Comparison of ENCODE assay signal across 8 cellular contexts in the genomic region with DNA sequence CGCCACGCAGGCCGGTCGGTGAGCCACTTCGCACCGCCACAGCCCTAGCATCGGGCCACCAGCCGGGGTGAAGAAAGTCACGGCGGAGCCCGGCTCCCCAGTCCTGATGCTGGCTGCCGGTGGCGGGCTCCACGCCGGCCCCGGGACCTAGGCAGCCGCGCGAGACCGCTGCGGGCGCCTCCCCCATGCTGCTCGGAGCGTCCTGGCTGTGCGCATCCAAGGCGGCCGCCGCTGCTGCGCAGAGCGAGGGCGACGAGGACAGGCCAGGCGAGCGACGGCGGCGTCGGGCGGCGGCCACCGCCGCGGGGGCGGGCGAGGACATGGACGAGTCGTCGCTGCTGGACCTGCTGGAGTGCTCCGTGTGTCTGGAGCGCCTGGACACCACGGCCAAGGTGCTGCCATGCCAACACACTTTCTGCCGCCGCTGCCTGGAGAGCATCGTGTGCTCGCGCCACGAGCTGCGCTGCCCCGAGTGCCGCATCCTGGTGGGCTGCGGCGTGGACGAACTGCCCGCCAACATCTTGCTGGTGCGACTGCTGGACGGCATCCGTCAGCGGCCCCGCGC. TPM values are rescaled to one million over a fixed set of nuclear protein-coding genes. Genes with fewer than 3 reads are reported as not detected.
DNase-seq lines count a peak whose midpoint lies in the region; ATAC-seq and TF ChIP-seq lines count a peak whose summit lies in the region.

No MANE protein-coding gene starts in this region.

- CTCF ChIA-PET in Panc1 (lab: Charles Lee) = no interaction called here

- in situ Hi-C loops in Panc1 (cut with HindIII; ENCODE audit: low pct_unique_long_range_greater_than_20kb, low sequenced_read_pairs) = no loop called here

- H3K27me3 Mint-ChIP-seq in central memory CD8-positive, alpha-beta T cell = peaks cover 88% of the 10 kb centered on the region

- peaks cover 2% of the 10 kb centered on the region for H3K27me3 ChIP-seq in Panc1 (ENCODE audit: control insufficient read depth, insufficient read depth, low read length)

- no peaks in the 10 kb centered on the region for H3K36me3 ChIP-seq in Panc1 (ENCODE audit: control insufficient read depth, insufficient read depth, low read length)

- H3K27ac ChIP-seq in Panc1 (ENCODE audit: low read length) = no peak overlapping the region

- POLR2A ChIA-PET in Panc1 (lab: Charles Lee) = no interaction called here

- DNase-seq in NCI-H2081 (lab: John Stamatoyannopoulos, UW) (peak; percentile 20 to 29), NCI-H2081 treated with DMSO at 0.1 percent for 48 hours (lab: John Stamatoyannopoulos, UW) (no peak), Panc1 (ENCODE audit: low read depth, low spot score) (no peak), left lobe of liver (ENCODE audit: low spot score) (peak; percentile 45), germinal center (ENCODE audit: low spot score) (no peak)
- DNase-seq in central memory CD8-positive, alpha-beta T cell (ENCODE audit: low spot score in 2 of 2) = no peak
- DNase-seq in stimulated activated CD8-positive, alpha-beta memory T cell treated with anti-CD3 and anti-CD28 coated beads, Interleukin-4, amount 100 ng/mL, for 48 hours = peak; percentile 46
- no peak for DNase-seq in NK-92 treated with Interleukin-12 subunit alpha and Interleukin-12 subunit beta, amount 100 ng/mL, for 24 hours (lab: John Stamatoyannopoulos, UW)

- BruUV-seq in Panc1 (replicated peaks; lab: Mats Ljungman, UMichigan) = no TSS peak

- H3K4me1 ChIP-seq in Panc1 (ENCODE audit: control insufficient read depth, insufficient read depth, low read length) = peaks cover 21% of the 10 kb centered on the region

- H3K9me3 ChIP-seq in Panc1 (ENCODE audit: control insufficient read depth, insufficient read depth, low read depth, low read length) = no peaks in the 10 kb centered on the region

- peak overlapping the region; percentile 76 for H3K4me3 Mint-ChIP-seq in central memory CD8-positive, alpha-beta T cell

- intact Hi-C loops in Panc1 (cut with micrococcal nuclease; ENCODE audit: unreplicated experiment) = no loop called here

- ATAC-seq in Panc1 (peak; percentile 55), left lobe of liver (peak; percentile 36)
- peak; percentile 53 for ATAC-seq in central memory CD8-positive, alpha-beta T cell (replicated peaks; ENCODE audit: extremely low read depth, poor library complexity, severe bottlenecking)

- no peak overlapping the region for H3K27ac Mint-ChIP-seq in central memory CD8-positive, alpha-beta T cell (ENCODE audit: low read depth)

- no peaks in the 10 kb centered on the region for H3K9me3 Mint-ChIP-seq in central memory CD8-positive, alpha-beta T cell

- peaks cover 4% of the 10 kb centered on the region for H3K36me3 Mint-ChIP-seq in central memory CD8-positive, alpha-beta T cell (ENCODE audit: insufficient read depth)

- no peak for TF ChIP-seq CTCF in Panc1 (IDR thresholded peaks at IDR 0.05)

- H3K4me1 Mint-ChIP-seq in central memory CD8-positive, alpha-beta T cell = peaks cover 6% of the 10 kb centered on the region

- peak overlapping the region; percentile 57 to 61 for H3K4me3 ChIP-seq in Panc1 (ENCODE audit: low read depth in 2 of 2, low read length in 2 of 2)

RNA-seq across cellular contexts. Expression of a gene that starts 0.4 kb away (rescaled TPM):
- total RNA-seq in Panc1 (2021; ENCODE audit: unreplicated experiment) = 4.9 TPM
- polyA plus RNA-seq in Panc1 (2012; ENCODE audit: insufficient read length) = 5.4 TPM
- 1.1 TPM for total RNA-seq in left lobe of liver

Comparison
In these comparisons a context has a peak if more than half of its experiments do, and no peak if none do; other contexts are left out.
1. DNase-seq: peak in NCI-H2081 (2 of 2), left lobe of liver (single experiment) and stimulated activated CD8-positive, alpha-beta memory T cell treated with anti-CD3 and anti-CD28 coated beads, Interleukin-4, amount 100 ng/mL, for 48 hours (single experiment); none in NCI-H2081 treated with DMSO at 0.1 percent for 48 hours (single experiment), Panc1 (single experiment), central memory CD8-positive, alpha-beta T cell (0 of 2), NK-92 treated with Interleukin-12 subunit alpha and Interleukin-12 subunit beta, amount 100 ng/mL, for 24 hours (single experiment) and germinal center (single experiment).
2. Peak in every context shown above with its lines, with median percentiles within 50 percentile points of each other: ATAC-seq.